14 cellular contexts compared by ENCODE assay signal in the genomic region with DNA sequence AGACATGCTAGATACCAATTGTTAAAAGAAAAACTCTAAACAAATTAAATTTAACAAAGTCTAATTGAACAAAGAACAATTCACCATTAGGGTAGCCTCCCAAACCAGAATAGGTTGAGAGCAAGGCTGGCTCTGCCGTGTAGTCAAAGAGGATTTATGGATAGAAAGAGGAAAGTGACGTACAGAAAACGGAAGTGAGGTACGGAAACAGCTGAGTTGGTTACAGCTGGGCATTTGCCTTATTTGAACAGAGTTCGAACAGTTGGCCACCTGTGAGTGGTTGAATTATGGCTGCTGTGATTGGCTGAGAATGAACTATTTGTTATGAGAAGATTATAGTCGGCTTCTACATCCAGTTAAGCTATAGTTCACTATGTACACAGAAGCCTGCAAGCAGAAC. TPM values are rescaled to one million over a fixed set of nuclear protein-coding genes. Genes with fewer than 3 reads are reported as not detected.
DNase-seq lines count a peak whose midpoint lies in the region; ATAC-seq and TF ChIP-seq lines count a peak whose summit lies in the region.
"Had no signal": no experiment of that assay in that cellular context is flagged by ENCODE, and none has a peak within 500 bp of the region (broad histone marks: within the 10 kb centered on the region; RNA-seq: fewer than 3 reads in every experiment).

No MANE protein-coding gene starts in this region.

- H3K36me3 ChIP-seq in HAP-1 (replicated peaks) (no peaks in the 10 kb centered on the region), sigmoid colon (no peaks in the 10 kb centered on the region)
- H3K36me3 ChIP-seq: BE2C had no signal

- no peak for TF ChIP-seq POLR2A in sigmoid colon (IDR thresholded peaks at IDR 0.05)

- TF ChIP-seq CTCF in sigmoid colon (IDR thresholded peaks at IDR 0.05) = no peak

- in situ Hi-C loops in HAP-1 (cut with MboI; ENCODE audit: low sequenced_read_pairs) = no loop called here

- H3K4me1 ChIP-seq in HAP-1 (peaks cover 7% of the 10 kb centered on the region; the same call in 1 of the 2 replicates), sigmoid colon (no peaks in the 10 kb centered on the region)
- H3K4me1 ChIP-seq: BE2C had no signal

- WGBS in sigmoid colon, 2 donors = 34 to 50% methylated on average over 6 of the region's 6 CpGs

- intact Hi-C loops in sigmoid colon (cut with DNase I) = no loop called here

- H3K27me3 ChIP-seq in HAP-1 (ENCODE audit: low read depth) = no peaks in the 10 kb centered on the region
- no peaks in the 10 kb centered on the region for H3K27me3 ChIP-seq in sigmoid colon

- no peak for TF ChIP-seq EP300 in sigmoid colon (IDR thresholded peaks at IDR 0.05)

- no peak overlapping the region for H3K4me3 ChIP-seq in HAP-1
- H3K4me3 ChIP-seq in sigmoid colon = no peak overlapping the region
- H3K4me3 ChIP-seq: K562 had no signal

- no peak overlapping the region for H3K27ac ChIP-seq in sigmoid colon

- ATAC-seq in HG03432 (IDR thresholded peaks at IDR 0.05; ENCODE audit: unreplicated experiment) = peak; percentile 43
- no peak for ATAC-seq in GM19351 (IDR thresholded peaks at IDR 0.05; ENCODE audit: unreplicated experiment)
- ATAC-seq: CD8-positive, alpha-beta T cell; K562; Panc1 had no signal

- H3K9me3 ChIP-seq in HAP-1 (no peaks in the 10 kb centered on the region), sigmoid colon (no peaks in the 10 kb centered on the region)
- H3K9me3 ChIP-seq: BE2C had no signal

- peak; percentile 49 to 71 for DNase-seq in HAP-1 (ENCODE audit: low spot score in 2 of 2)
- DNase-seq in NCI-H1436 treated with DMSO at 0.1 percent for 48 hours (lab: John Stamatoyannopoulos, UW) = peak; percentile 63
- peak; percentile 82 for DNase-seq in SHP77 treated with DMSO at 0.1 percent for 48 hours (lab: John Stamatoyannopoulos, UW)
- DNase-seq in DMS 273 (lab: John Stamatoyannopoulos, UW; ENCODE audit: unreplicated experiment) = no peak
- no peak for DNase-seq in HPDE6-E6E7 (ENCODE audit: extremely low spot score)
- DNase-seq in sigmoid colon = no peak
- DNase-seq: BE2C; CD8-positive, alpha-beta T cell; Right ventricle myocardium superior had no signal

RNA-seq across cellular contexts. Expression of a gene that starts 18.5 kb away (rescaled TPM):
- 1 to 10 TPM; 1.4 to 3.3 (median 2.3) TPM for total RNA-seq in sigmoid colon
- polyA plus RNA-seq in sigmoid colon = under 1 TPM in 2 of 3 donors, not detected in 1; 0.60 to 0.66 TPM
- total RNA-seq: K562 had no signal
- polyA plus RNA-seq: AG04450, K562 had no signal

Comparison
In these comparisons a context has a peak if more than half of its experiments do, and no peak if none do; other contexts are left out.
1. DNase-seq: peak in HAP-1 (2 of 2), NCI-H1436 treated with DMSO at 0.1 percent for 48 hours (single experiment) and SHP77 treated with DMSO at 0.1 percent for 48 hours (single experiment); none in DMS 273 (single experiment), HPDE6-E6E7 (single experiment) and sigmoid colon (single experiment).